Comparison of ENCODE assay signal across 21 cellular contexts in the genomic region with DNA sequence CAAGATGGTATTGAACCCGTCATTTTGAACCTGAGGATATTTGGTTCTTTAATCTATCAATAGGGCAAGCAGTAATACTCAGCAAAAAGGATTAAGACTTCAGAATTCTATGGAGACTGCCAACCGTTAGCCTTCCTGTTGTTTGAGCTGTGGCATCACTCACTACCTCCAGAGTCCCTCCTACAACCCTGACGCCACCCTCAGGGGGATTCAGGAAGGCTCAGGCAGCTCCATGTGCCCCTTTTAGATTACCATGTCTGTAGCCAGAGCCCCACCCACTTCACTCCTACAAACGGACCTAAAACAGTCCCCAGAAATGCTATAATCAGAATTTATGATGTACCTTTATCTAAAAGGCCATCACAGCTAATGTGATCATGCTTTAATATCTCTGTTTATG.
"Had no signal": no experiment of that assay in that cellular context is flagged by ENCODE, and none has a peak within 500 bp of the region (broad histone marks: within the 10 kb centered on the region; RNA-seq: fewer than 3 reads in every experiment).

No MANE protein-coding gene starts in this region.

- H3K9me3 Mint-ChIP-seq: T-cell had no signal

- H3K36me3 Mint-ChIP-seq: T-cell had no signal

- H3K27ac Mint-ChIP-seq: T-cell had no signal

- FAIRE-seq: HepG2, RCC 7860 had no signal

- H3K9me2 ChIP-seq: SK-N-SH had no signal

- H3K4me3 Mint-ChIP-seq: T-cell had no signal

- H3K27me3 Mint-ChIP-seq: T-cell had no signal

- DNase-seq: IMR-90, Karpas-422, KG1, MM.1S, NCI-H1092 treated with DMSO at 0.1 percent for 48 hours, NCI-H1436 treated with DMSO at 0.1 percent for 48 hours, NCI-H1694, NCI-H187 treated with DMSO at 0.1 percent for 48 hours, NCI-H2029 treated with DMSO at 0.1 percent for 48 hours, NCI-H2171 treated with DMSO at 0.1 percent for 48 hours, NCI-H345, NCI-H446 treated with DMSO at 0.1 percent for 48 hours, NCI-H510A treated with DMSO at 0.1 percent for 48 hours, NCI-H526, Right ventricle myocardium superior, RPMI8226, SK-N-SH, SW 1271, T-cell had no signal

- ATAC-seq: HepG2, T-cell had no signal

- H3K4me1 Mint-ChIP-seq: T-cell had no signal

- H3K9ac ChIP-seq: SK-N-SH had no signal

- H3K4me2 ChIP-seq: SK-N-SH had no signal

- H3K9me3 ChIP-seq: SK-N-SH had no signal
